In the genomic region with DNA sequence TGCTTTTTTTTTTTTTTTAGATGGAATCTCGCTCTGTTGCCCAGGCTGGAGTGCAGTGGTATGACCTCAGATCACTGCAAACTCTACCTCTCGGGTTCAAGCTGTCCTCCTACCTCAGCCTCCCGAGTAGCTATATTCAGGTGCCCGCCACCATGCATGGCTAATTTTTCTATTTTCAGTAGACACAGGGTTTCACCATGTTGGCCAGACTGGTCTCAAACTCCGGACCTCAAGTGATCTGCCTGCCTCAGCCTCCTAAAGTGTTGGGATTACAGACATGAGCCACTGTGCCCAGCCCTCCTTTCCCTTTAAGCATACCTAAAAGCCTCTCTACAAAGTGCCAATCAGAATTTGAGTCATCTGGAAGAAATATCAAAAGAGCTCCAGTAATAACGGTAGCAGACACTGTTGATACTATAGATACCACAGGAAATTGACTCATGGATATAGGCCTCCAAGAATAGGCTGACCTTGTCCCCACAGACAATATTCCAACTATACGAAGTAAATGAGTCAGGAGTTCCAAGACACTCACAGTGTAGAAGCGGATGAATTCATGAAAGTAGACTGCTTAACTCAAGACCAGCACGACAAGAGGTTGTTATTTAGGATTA, we compare ENCODE assay signal across 14 cellular contexts. TPM values are rescaled to one million over a fixed set of nuclear protein-coding genes. Genes with fewer than 3 reads are reported as not detected.
DNase-seq lines count a peak whose midpoint lies in the region; ATAC-seq and TF ChIP-seq lines count a peak whose summit lies in the region.
"Not testable (repeated sequence)": the region's sequence is repeated elsewhere in the genome, so short reads cannot be mapped to it uniquely, and the experiment has no call there.
"Had no signal": no experiment of that assay in that cellular context is flagged by ENCODE, and none has a peak within 500 bp of the region (broad histone marks: within the 10 kb centered on the region; RNA-seq: fewer than 3 reads in every experiment).

No MANE protein-coding gene starts in this region.

- not testable (repeated sequence) for H3K79me2 ChIP-seq in fibroblast of lung (ENCODE audit: control insufficient read depth, insufficient read depth, low read length)

- not testable (repeated sequence) for H3K27ac Mint-ChIP-seq in T-helper 2 cell treated with Interferon-gamma antibody and Interleukin-4, amounts not matched to agents 5 μg/mL and 100 μg/mL, for 36 hours; natural killer cell treated with Interleukin-12 subunit alpha and Interleukin-12 subunit beta and Interleukin-15 and Interleukin-18, amount 100 ng/mL, for 72 hours

- ATAC-seq in activated T-cell treated with anti-CD3 and anti-CD28 coated beads, Interleukin-2, amount 50 U/mL, for 4 hours: peak; percentile 93 to 97
- peak in 1 of 2 donors; percentile 74 for ATAC-seq in natural killer cell treated with Interleukin-12 subunit alpha and Interleukin-12 subunit beta and Interleukin-15 and Interleukin-18, amount 100 ng/mL, for 72 hours

- H3K9me3 ChIP-seq in fibroblast of lung (ENCODE audit: control insufficient read depth, insufficient read depth, low read depth, low read length): not testable (repeated sequence)

- H3K36me3 Mint-ChIP-seq in T-helper 2 cell treated with Interferon-gamma antibody and Interleukin-4, amounts not matched to agents 5 μg/mL and 100 μg/mL, for 36 hours (ENCODE audit: low read depth); activated T-cell treated with anti-CD3 and anti-CD28 coated beads, Interleukin-2, amount 50 U/mL, for 4 hours (ENCODE audit: insufficient read depth); natural killer cell treated with Interleukin-12 subunit alpha and Interleukin-12 subunit beta and Interleukin-15 and Interleukin-18, amount 100 ng/mL, for 72 hours: not testable (repeated sequence)

- peaks cover 10% of the 10 kb centered on the region for H3K4me1 Mint-ChIP-seq in T-helper 2 cell treated with Interferon-gamma antibody and Interleukin-4, amounts not matched to agents 5 μg/mL and 100 μg/mL, for 36 hours (ENCODE audit: low read depth)
- H3K4me1 Mint-ChIP-seq in activated T-cell treated with anti-CD3 and anti-CD28 coated beads, Interleukin-2, amount 50 U/mL, for 4 hours (ENCODE audit: low read depth): peaks cover 17% of the 10 kb centered on the region
- peaks cover 17 to 21% of the 10 kb centered on the region in 2 donors for H3K4me1 Mint-ChIP-seq in natural killer cell treated with Interleukin-12 subunit alpha and Interleukin-12 subunit beta and Interleukin-15 and Interleukin-18, amount 100 ng/mL, for 72 hours (ENCODE audit: low read depth in 2 of 2)

- not testable (repeated sequence) for H3K4me3 ChIP-seq in fibroblast of lung (replicated peaks in 1 of 4; ENCODE audit: control extremely low read depth in 1 of 4, insufficient read depth in 1 of 4, low read depth in 3 of 4, low read length in 4 of 4)

- H3K4me3 Mint-ChIP-seq in T-helper 2 cell treated with Interferon-gamma antibody and Interleukin-4, amounts not matched to agents 5 μg/mL and 100 μg/mL, for 36 hours; activated T-cell treated with anti-CD3 and anti-CD28 coated beads, Interleukin-2, amount 50 U/mL, for 4 hours: not testable (repeated sequence)
- peak overlapping the region; percentile 58 for H3K4me3 Mint-ChIP-seq in natural killer cell treated with Interleukin-12 subunit alpha and Interleukin-12 subunit beta and Interleukin-15 and Interleukin-18, amount 100 ng/mL, for 72 hours

- H4K20me1 ChIP-seq in fibroblast of lung (ENCODE audit: control insufficient read depth, extremely low read depth, insufficient read depth, low read length): not testable (repeated sequence)

- H3K9ac ChIP-seq in fibroblast of lung (ENCODE audit: insufficient read depth, low read length): not testable (repeated sequence)

- not testable (repeated sequence) for TF ChIP-seq CTCF in fibroblast of lung (conservative IDR thresholded peaks at IDR 0.05 in 1 of 2, IDR thresholded peaks at IDR 0.05 in 1 of 2; ENCODE audit: low read depth in 1 of 2, low read length in 2 of 2)

- not testable (repeated sequence) for H3K9me3 Mint-ChIP-seq in T-helper 2 cell treated with Interferon-gamma antibody and Interleukin-4, amounts not matched to agents 5 μg/mL and 100 μg/mL, for 36 hours; activated T-cell treated with anti-CD3 and anti-CD28 coated beads, Interleukin-2, amount 50 U/mL, for 4 hours; natural killer cell treated with Interleukin-12 subunit alpha and Interleukin-12 subunit beta and Interleukin-15 and Interleukin-18, amount 100 ng/mL, for 72 hours

- H3K27ac ChIP-seq in fibroblast of lung (ENCODE audit: insufficient read depth, low read length): not testable (repeated sequence)

- H3K4me2 ChIP-seq in fibroblast of lung (ENCODE audit: extremely low read depth, insufficient read depth, low read length): not testable (repeated sequence)

- not testable (repeated sequence) for H3K36me3 ChIP-seq in fibroblast of lung (ENCODE audit: control insufficient read depth, insufficient read depth, low read length)

- H2AFZ ChIP-seq in fibroblast of lung (ENCODE audit: low read length): not testable (repeated sequence)

- H3K27me3 ChIP-seq in fibroblast of lung (ENCODE audit: control insufficient read depth, insufficient read depth, low read length): not testable (repeated sequence)

- DNase-seq in A172 (ENCODE audit: low spot score): peak; percentile 90
- DNase-seq in HS-27A (ENCODE audit: low read depth): peak; percentile 11
- peak; percentile 37 for DNase-seq in NCI-H226
- DNase-seq in T-helper 2 cell treated with Interferon-gamma antibody and Interleukin-4, amounts not matched to agents 5 μg/mL and 100 μg/mL, for 36 hours (ENCODE audit: low spot score): peak; percentile 28
- not testable (repeated sequence) for DNase-seq in activated T-cell treated with anti-CD3 and anti-CD28 coated beads, Interleukin-2, amount 50 U/mL, for 4 hours; natural killer cell treated with Interleukin-12 subunit alpha and Interleukin-12 subunit beta and Interleukin-15 and Interleukin-18, amount 100 ng/mL, for 72 hours (ENCODE audit: low spot score)
- peak; percentile 3 for DNase-seq in astrocyte of the hippocampus (ENCODE audit: low read depth, low spot score)
- peak; percentile 26 to 84 for DNase-seq in fibroblast of lung (ENCODE audit: low read depth in 2 of 2)

- not testable (repeated sequence) for H3K27me3 Mint-ChIP-seq in T-helper 2 cell treated with Interferon-gamma antibody and Interleukin-4, amounts not matched to agents 5 μg/mL and 100 μg/mL, for 36 hours (ENCODE audit: low read depth); activated T-cell treated with anti-CD3 and anti-CD28 coated beads, Interleukin-2, amount 50 U/mL, for 4 hours (ENCODE audit: low read depth); natural killer cell treated with Interleukin-12 subunit alpha and Interleukin-12 subunit beta and Interleukin-15 and Interleukin-18, amount 100 ng/mL, for 72 hours

- not testable (repeated sequence) for H3K4me1 ChIP-seq in fibroblast of lung (ENCODE audit: control insufficient read depth, extremely low read depth, insufficient read depth, low read length)

RNA-seq across cellular contexts. Expression of a gene that starts 29.6 kb away (rescaled TPM):
- not detected in 2 replicates for total RNA-seq in A172 (2014; rRNA removed; shearing (Covaris generic))
- total RNA-seq in activated T-cell treated with anti-CD3 and anti-CD28 coated beads, Interleukin-2, amount 50 U/mL, for 4 hours: not detected
- not detected in 2 replicates for total RNA-seq in fibroblast of lung
- polyA plus RNA-seq in fibroblast of lung: not detected in 2 replicates
- not detected in 2 replicates for polyA plus RNA-seq in fibroblast of lung (2012)
- not detected in 2 replicates for polyA minus RNA-seq in fibroblast of lung (ENCODE audit: low replicate concordance)
- total RNA-seq in natural killer cell treated with Interleukin-12 subunit alpha and Interleukin-12 subunit beta and Interleukin-15 and Interleukin-18, amount 100 ng/mL, for 72 hours: under 1 TPM; 0.24 to 0.36 TPM
- total RNA-seq: cardiac septum, esophagus squamous epithelium, NCI-H460, psoas muscle, Right ventricle myocardium superior had no signal
- polyA plus RNA-seq: liver, psoas muscle had no signal
